19 cellular contexts compared by ENCODE assay signal in genomic region chr9:88994820-88995180, GRCh38. TPM values are rescaled to one million over a fixed set of nuclear protein-coding genes. Genes with fewer than 3 reads are reported as not detected.
DNase-seq lines count a peak whose midpoint lies in the region; ATAC-seq and TF ChIP-seq lines count a peak whose summit lies in the region.
"Had no signal": no experiment of that assay in that cellular context is flagged by ENCODE, and none has a peak within 500 bp of the region (broad histone marks: within the 10 kb centered on the region; RNA-seq: fewer than 3 reads in every experiment).

No MANE protein-coding gene starts in this region.

- peaks cover 29% of the 10 kb centered on the region for H3K4me1 ChIP-seq in hepatocyte (ENCODE audit: insufficient read depth)
- H3K4me1 ChIP-seq: colonic mucosa, prostate gland had no signal

- no peak for ATAC-seq in HG02981 (IDR thresholded peaks at IDR 0.05; ENCODE audit: unreplicated experiment)
- ATAC-seq: stimulated activated effector memory CD8-positive, alpha-beta T cell treated with anti-CD3 and anti-CD28 coated beads, Interleukin-12 subunit alpha, Interleukin-12 subunit beta, amount 100 ng/mL, for 72 hours had no signal

- no peak overlapping the region for H2AFZ ChIP-seq in hepatocyte

- no peak for TF ChIP-seq CTCF in brain microvascular endothelial cell (IDR thresholded peaks at IDR 0.05; ENCODE audit: low read depth, low read length, missing control alignments)
- no peak for TF ChIP-seq CTCF in hepatocyte (IDR thresholded peaks at IDR 0.05; ENCODE audit: poor library complexity)

- H3K79me2 ChIP-seq in hepatocyte = peaks cover 82% of the 10 kb centered on the region

- H3K4me3 ChIP-seq in brain microvascular endothelial cell (ENCODE audit: low read depth, low read length) = peak overlapping the region; percentile 97
- peak overlapping the region; percentile 14 for H3K4me3 ChIP-seq in hepatocyte
- H3K4me3 ChIP-seq: colonic mucosa, prostate gland had no signal

- H3K27ac ChIP-seq in brain microvascular endothelial cell (peak overlapping the region; percentile 73), hepatocyte (peak overlapping the region; percentile 68), substantia nigra (ENCODE audit: low read depth, low read length, poor library complexity, severe bottlenecking) (no peak overlapping the region)
- H3K27ac ChIP-seq: colonic mucosa had no signal

- H4K20me1 ChIP-seq in hepatocyte (ENCODE audit: insufficient read depth, poor library complexity, severe bottlenecking) = peaks cover 16% of the 10 kb centered on the region

- no peaks in the 10 kb centered on the region for H3K9me2 ChIP-seq in hepatocyte (replicated peaks; ENCODE audit: insufficient read depth)

- peak; percentile 66 for DNase-seq in HCEC 1CT
- no peak for DNase-seq in brain microvascular endothelial cell
- DNase-seq in hepatocyte (ENCODE audit: low spot score) = no peak
- peak; percentile 44 for DNase-seq in stromal cell of bone marrow (ENCODE audit: low read depth)
- DNase-seq in NCI-H1436 (lab: John Stamatoyannopoulos, UW) = no peak
- no peak for DNase-seq in substantia nigra (lab: John Stamatoyannopoulos, UW)
- no peak for DNase-seq in NCI-H2227 (lab: John Stamatoyannopoulos, UW; ENCODE audit: unreplicated experiment)
- DNase-seq: activated CD4-positive, CD25-positive, alpha-beta regulatory T cell; activated CD8-positive, alpha-beta memory T cell treated with anti-CD3 and anti-CD28 coated beads, Interleukin-2, amount 50 U/mL, for 48 hours; colonic mucosa; GF-D8; KBM-7; NCI-H1436 treated with DMSO at 0.1 percent for 48 hours; NCI-H526; stimulated activated CD4-positive, alpha-beta T cell treated with anti-CD3 and anti-CD28 coated beads, Interleukin-4, amount 100 ng/mL, for 24 hours; SW 1271 had no signal

- H3K27me3 ChIP-seq in brain microvascular endothelial cell (replicated peaks) (no peaks in the 10 kb centered on the region), hepatocyte (no peaks in the 10 kb centered on the region)

- peaks cover 65% of the 10 kb centered on the region for H3K36me3 ChIP-seq in brain microvascular endothelial cell (replicated peaks)
- no peaks in the 10 kb centered on the region for H3K36me3 ChIP-seq in hepatocyte (replicated peaks; ENCODE audit: insufficient read depth, low read depth)
- H3K36me3 ChIP-seq: colonic mucosa, prostate gland had no signal

- WGBS in hepatocyte (ENCODE audit: low lambda C conversion rate, missing lambda C conversion rate) = 41% methylated on average over 3 of the region's 3 CpGs

- in situ Hi-C loops in brain microvascular endothelial cell (cut with HindIII; ENCODE audit: low pct_ligation_motif_present, low sequenced_read_pairs) = no loop called here

- H3K4me2 ChIP-seq in hepatocyte = peak overlapping the region; percentile 95

- no peaks in the 10 kb centered on the region for H3K9me3 ChIP-seq in hepatocyte (ENCODE audit: low read depth)
- H3K9me3 ChIP-seq: colonic mucosa, prostate gland had no signal

RNA-seq across cellular contexts. Expression of gene S1PR3, which starts 3.5 kb away (rescaled TPM):
- total RNA-seq in hepatocyte = 46.1 and 48.6 TPM in 2 replicates
- polyA plus RNA-seq in hepatocyte = 13.2 and 21.4 TPM in 2 replicates

Comparison
In these comparisons a context has a peak if more than half of its experiments do, and no peak if none do; other contexts are left out.
1. DNase-seq: peak in HCEC 1CT (single experiment) and stromal cell of bone marrow (single experiment); none in brain microvascular endothelial cell (single experiment), hepatocyte (single experiment), NCI-H1436 (single experiment), substantia nigra (0 of 49) and NCI-H2227 (single experiment).